ENCODE assay signal across 1 cellular context in genomic region chr4:26701786-26702227, GRCh38.
TF ChIP-seq lines count a peak whose summit lies in the region.

No MANE protein-coding gene starts in this region.

TF ChIP-seq in K562, 482 proteins besides CTCF, POLR2A, EP300 and RAD21 (continued from another document and continues in another):
- no peak for TF ChIP-seq MEF2D (tag; conservative IDR thresholded peaks at IDR 0.05; ENCODE audit: low read depth)
- TF ChIP-seq SMC3 (conservative IDR thresholded peaks at IDR 0.05; ENCODE audit: insufficient read depth, low read depth, low read length) = no peak
- TF ChIP-seq DACH1 (IDR thresholded peaks at IDR 0.05; ENCODE audit: partially characterized antibody) = peak; percentile 82
- no peak for TF ChIP-seq ZNF280A (IDR thresholded peaks at IDR 0.05; ENCODE audit: low read depth, partially characterized antibody)
- no peak for TF ChIP-seq CHD2 (IDR thresholded peaks at IDR 0.05; ENCODE audit: low read depth, low read length)
- TF ChIP-seq TBL1XR1 (IDR thresholded peaks at IDR 0.05; ENCODE audit: low read length in 2 of 2) = peak in 1 of 2 experiments; percentile 71; a peak in 1 of 4 replicates
- no peak for TF ChIP-seq KLF6 (CRISPR knock-in tag; IDR thresholded peaks at IDR 0.05; ENCODE audit: borderline replicate concordance)
- no peak for TF ChIP-seq DDX20 (tag; IDR thresholded peaks at IDR 0.05; ENCODE audit: low read depth)
- peak; percentile 71 for TF ChIP-seq FOXM1 (IDR thresholded peaks at IDR 0.05; ENCODE audit: low read depth)
- no peak for TF ChIP-seq FOXM1 (CRISPR knock-in tag; IDR thresholded peaks at IDR 0.05; ENCODE audit: low read depth)
- no peak for TF ChIP-seq PCBP2 (IDR thresholded peaks at IDR 0.05; ENCODE audit: low read depth, low read length, poor library complexity, severe bottlenecking)
- no peak for TF ChIP-seq SPI1 (IDR thresholded peaks at IDR 0.05; ENCODE audit: borderline replicate concordance, low read depth, low read length)
- TF ChIP-seq BCLAF1 (IDR thresholded peaks at IDR 0.05; ENCODE audit: borderline replicate concordance in 1 of 2, control insufficient read depth in 1 of 2, low read depth in 2 of 2, low read length in 1 of 2) = no peak
- no peak for TF ChIP-seq MYNN (IDR thresholded peaks at IDR 0.05)
- TF ChIP-seq MYNN (CRISPR knock-in tag; IDR thresholded peaks at IDR 0.05) = no peak
- no peak for TF ChIP-seq MYC (IDR thresholded peaks at IDR 0.05; ENCODE audit: low read depth, low read length)
- no peak for TF ChIP-seq MYC (CRISPR knock-in tag; IDR thresholded peaks at IDR 0.05; ENCODE audit: borderline replicate concordance, low read depth)
- no peak for TF ChIP-seq ZNF655 (CRISPR knock-in tag; IDR thresholded peaks at IDR 0.05)
- TF ChIP-seq ZNF140 (CRISPR knock-in tag; IDR thresholded peaks at IDR 0.05) = no peak
- TF ChIP-seq CBX3 (IDR thresholded peaks at IDR 0.05; ENCODE audit: borderline replicate concordance in 1 of 2, low read length in 2 of 2) = peak in 1 of 2 experiments; percentile 46; a peak in 1 of 3 replicates
- TF ChIP-seq TAF9B (IDR thresholded peaks at IDR 0.05; ENCODE audit: partially characterized antibody) = no peak
- TF ChIP-seq TBP (optimal IDR thresholded peaks at IDR 0.05; ENCODE audit: low read depth, low read length) = no peak
- no peak for TF ChIP-seq SMARCA5 (IDR thresholded peaks at IDR 0.05)
- TF ChIP-seq KLF13 (tag; IDR thresholded peaks at IDR 0.05; ENCODE audit: borderline replicate concordance, low read depth) = no peak
- TF ChIP-seq MTA2 (IDR thresholded peaks at IDR 0.05; ENCODE audit: low read depth) = peak; percentile 88
- no peak for TF ChIP-seq GMEB1 (CRISPR knock-in tag; IDR thresholded peaks at IDR 0.05)
- TF ChIP-seq ZHX1 (conservative IDR thresholded peaks at IDR 0.05; ENCODE audit: low read length) = no peak
- TF ChIP-seq NBN (IDR thresholded peaks at IDR 0.05; ENCODE audit: low read depth) = peak; percentile 84; the same call in 1 of the 2 replicates
- TF ChIP-seq THRB (CRISPR knock-in tag; conservative IDR thresholded peaks at IDR 0.05) = 0 out of 2 replicates have a peak, but pooled peaks have one; percentile 51
- TF ChIP-seq HCFC1 (IDR thresholded peaks at IDR 0.05; ENCODE audit: low read depth, low read length) = no peak
- TF ChIP-seq ZC3H11A (IDR thresholded peaks at IDR 0.05; ENCODE audit: low read depth, low read length) = no peak
- TF ChIP-seq SOX6 (IDR thresholded peaks at IDR 0.05) = peak; percentile 95
- TF ChIP-seq HOMEZ (CRISPR knock-in tag; IDR thresholded peaks at IDR 0.05) = no peak
- TF ChIP-seq MYBL2 (IDR thresholded peaks at IDR 0.05; ENCODE audit: low read depth) = no peak
- TF ChIP-seq MYBL2 (CRISPR knock-in tag; IDR thresholded peaks at IDR 0.05; ENCODE audit: borderline replicate concordance) = no peak
- TF ChIP-seq SMAD4 (CRISPR knock-in tag; conservative IDR thresholded peaks at IDR 0.05) = no peak; the same call in 1 of the 2 replicates
- TF ChIP-seq ZNF75A (CRISPR knock-in tag; IDR thresholded peaks at IDR 0.05) = no peak
- TF ChIP-seq ZBTB49 (CRISPR knock-in tag; IDR thresholded peaks at IDR 0.05; ENCODE audit: borderline replicate concordance) = no peak
- TF ChIP-seq RFX5 (IDR thresholded peaks at IDR 0.05; ENCODE audit: low read depth, low read length) = no peak
- no peak for TF ChIP-seq SETDB1 (IDR thresholded peaks at IDR 0.05; ENCODE audit: low read length)
- no peak for TF ChIP-seq FOXJ3 (CRISPR knock-in tag; IDR thresholded peaks at IDR 0.05)
- TF ChIP-seq HOXB6 (CRISPR knock-in tag; IDR thresholded peaks at IDR 0.05; ENCODE audit: borderline replicate concordance) = no peak
- no peak for TF ChIP-seq ZNF212 (CRISPR knock-in tag; IDR thresholded peaks at IDR 0.05)
- no peak for TF ChIP-seq SRSF3 (IDR thresholded peaks at IDR 0.05; ENCODE audit: insufficient read depth, low read length)
- no peak for TF ChIP-seq CCAR2 (IDR thresholded peaks at IDR 0.05; ENCODE audit: low read depth, low read length)
- no peak for TF ChIP-seq ZNF584 (CRISPR knock-in tag; IDR thresholded peaks at IDR 0.05; ENCODE audit: low read depth)
- no peak for TF ChIP-seq MBD1 (CRISPR knock-in tag; IDR thresholded peaks at IDR 0.05)
- no peak for TF ChIP-seq KAT8 (IDR thresholded peaks at IDR 0.05; ENCODE audit: low read depth)
- TF ChIP-seq ZNF165 (CRISPR knock-in tag; IDR thresholded peaks at IDR 0.05; ENCODE audit: borderline replicate concordance) = no peak
- no peak for TF ChIP-seq TRIM28 (IDR thresholded peaks at IDR 0.05)
